18 cellular contexts compared by ENCODE assay signal in the genomic region with DNA sequence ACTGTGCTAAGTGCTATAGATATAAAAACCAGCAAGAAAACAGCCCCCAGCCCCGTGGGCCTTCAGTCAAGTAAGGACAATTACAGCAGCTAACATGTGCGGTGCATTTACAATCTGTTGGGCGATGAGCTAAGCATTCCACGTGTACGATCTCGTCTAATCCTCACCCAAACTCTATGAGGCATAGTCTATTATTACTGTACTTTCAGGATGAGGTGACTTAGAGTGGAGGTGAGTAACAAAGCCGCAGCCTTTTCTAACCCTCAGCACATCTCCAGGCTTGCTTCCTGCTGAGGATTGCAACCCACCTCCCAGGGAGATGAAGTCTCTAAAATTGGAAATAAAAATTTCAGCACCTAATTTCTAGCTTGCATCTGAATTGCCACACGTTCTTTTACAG. TPM values are rescaled to one million over a fixed set of nuclear protein-coding genes. Genes with fewer than 3 reads are reported as not detected.
DNase-seq lines count a peak whose midpoint lies in the region; ATAC-seq and TF ChIP-seq lines count a peak whose summit lies in the region.
"Had no signal": no experiment of that assay in that cellular context is flagged by ENCODE, and none has a peak within 500 bp of the region (broad histone marks: within the 10 kb centered on the region; RNA-seq: fewer than 3 reads in every experiment).

No MANE protein-coding gene starts in this region.

- BruUV-seq in PC-3 (replicated peaks; lab: Mats Ljungman, UMichigan), result no TSS peak

- H4K20me1 ChIP-seq in PC-3 (ENCODE audit: low read length), result no peaks in the 10 kb centered on the region

- peak overlapping the region in 1 of 2 donors; percentile 84 for H3K27ac Mint-ChIP-seq in activated naive CD4-positive, alpha-beta T cell treated with anti-CD3 and anti-CD28 coated beads, Interleukin-2, amount 50 U/mL, for 72 hours
- H3K27ac Mint-ChIP-seq in activated naive CD4-positive, alpha-beta T cell treated with anti-CD3 and anti-CD28 coated beads for 36 hours, result no peak overlapping the region
- H3K27ac Mint-ChIP-seq: B cell; T-helper 2 cell treated with Interferon-gamma antibody and Interleukin-4, amounts not matched to agents 5 μg/mL and 100 μg/mL, for 36 hours had no signal

- no peaks in the 10 kb centered on the region for H3K9me2 ChIP-seq in PC-3 (replicated peaks; ENCODE audit: low read length)

- no peak overlapping the region for H3K4me3 Mint-ChIP-seq in activated naive CD4-positive, alpha-beta T cell treated with anti-CD3 and anti-CD28 coated beads for 36 hours
- H3K4me3 Mint-ChIP-seq: B cell; T-helper 2 cell treated with Interferon-gamma antibody and Interleukin-4, amounts not matched to agents 5 μg/mL and 100 μg/mL, for 36 hours had no signal

- H3K27me3 ChIP-seq in PC-3 (ENCODE audit: low read length), result peaks cover 3% of the 10 kb centered on the region; the same call in 1 of the 2 replicates
- H3K27me3 ChIP-seq: heart right ventricle, testis had no signal

- no peak for DNase-seq in activated naive CD4-positive, alpha-beta T cell treated with anti-CD3 and anti-CD28 coated beads, Interleukin-2, amount 50 U/mL, for 72 hours (ENCODE audit: low spot score in 2 of 2)
- DNase-seq in activated naive CD4-positive, alpha-beta T cell treated with anti-CD3 and anti-CD28 coated beads for 36 hours, result no peak
- DNase-seq in PC-3 (peak; percentile 63), ecto neural progenitor cell (ENCODE audit: low spot score) (peak; percentile 23), NCI-H526 treated with DMSO at 0.1 percent for 48 hours (lab: John Stamatoyannopoulos, UW) (no peak), NCI-H1417 (lab: John Stamatoyannopoulos, UW) (no peak)
- DNase-seq in stimulated activated naive CD8-positive, alpha-beta T cell treated with anti-CD3 and anti-CD28 coated beads, Interleukin-15, Interleukin-2, amounts not matched to agents 100 U/mL and 50 U/mL, for 24 hours, result no peak
- DNase-seq: heart right ventricle, KG1, mesendoderm, NCI-H1092 treated with DMSO at 0.1 percent for 48 hours, NCI-H345 had no signal

- H3K36me3 ChIP-seq in PC-3 (ENCODE audit: low read depth, low read length), result no peaks in the 10 kb centered on the region
- H3K36me3 ChIP-seq: heart right ventricle, SJSA1 had no signal

- POLR2A ChIA-PET in PC-3 (lab: Charles Lee; ENCODE audit: unreplicated experiment), result no interaction called here

- no peak overlapping the region for H3K4me3 ChIP-seq in PC-3 (ENCODE audit: low read length)
- H3K4me3 ChIP-seq: heart right ventricle, SJSA1, testis had no signal

- CTCF ChIA-PET in activated naive CD4-positive, alpha-beta T cell treated with anti-CD3 and anti-CD28 coated beads for 36 hours (lab: Charles Lee), result interaction anchor here (0.7 to 1.3 kb wide), 3 partner anchors 46 to 286 kb away, joined by 3 to 5 read pairs (median 3); no protein-coding TSS in a partner anchor
- CTCF ChIA-PET in PC-3 (lab: Charles Lee), result no interaction called here

- no peaks in the 10 kb centered on the region for H3K27me3 Mint-ChIP-seq in activated naive CD4-positive, alpha-beta T cell treated with anti-CD3 and anti-CD28 coated beads for 36 hours (ENCODE audit: low read depth)
- H3K27me3 Mint-ChIP-seq: B cell had no signal

- intact Hi-C loops in activated naive CD4-positive, alpha-beta T cell treated with anti-CD3 and anti-CD28 coated beads for 36 hours (cut with micrococcal nuclease), result loop anchor here (5.0 kb wide), 2 partner anchors 36 to 216 kb away; a partner anchor contains a TSS
- intact Hi-C loops in PC-3 (cut with micrococcal nuclease), result no loop called here

- H3K4me1 Mint-ChIP-seq in activated naive CD4-positive, alpha-beta T cell treated with anti-CD3 and anti-CD28 coated beads for 36 hours (ENCODE audit: low read depth), result peaks cover 6% of the 10 kb centered on the region

- H3K9me3 ChIP-seq in PC-3 (ENCODE audit: low read length), result no peaks in the 10 kb centered on the region
- H3K9me3 ChIP-seq: heart right ventricle, SJSA1, testis had no signal

- peak overlapping the region; percentile 49; the same call in 1 of the 2 replicates for H2AFZ ChIP-seq in PC-3 (ENCODE audit: low read length)

- no peak for TF ChIP-seq CTCF in PC-3 (conservative IDR thresholded peaks at IDR 0.05; ENCODE audit: low read depth, low read length)

- no peaks in the 10 kb centered on the region for H3K9me3 Mint-ChIP-seq in activated naive CD4-positive, alpha-beta T cell treated with anti-CD3 and anti-CD28 coated beads, Interleukin-2, amount 50 U/mL, for 72 hours
- no peaks in the 10 kb centered on the region for H3K9me3 Mint-ChIP-seq in activated naive CD4-positive, alpha-beta T cell treated with anti-CD3 and anti-CD28 coated beads for 36 hours
- H3K9me3 Mint-ChIP-seq: T-helper 2 cell treated with Interferon-gamma antibody and Interleukin-4, amounts not matched to agents 5 μg/mL and 100 μg/mL, for 36 hours had no signal

- H3K36me3 Mint-ChIP-seq in activated naive CD4-positive, alpha-beta T cell treated with anti-CD3 and anti-CD28 coated beads, Interleukin-2, amount 50 U/mL, for 72 hours, result no peaks in the 10 kb centered on the region
- no peaks in the 10 kb centered on the region for H3K36me3 Mint-ChIP-seq in activated naive CD4-positive, alpha-beta T cell treated with anti-CD3 and anti-CD28 coated beads for 36 hours (ENCODE audit: low read depth)

- no peaks in the 10 kb centered on the region for H3K79me2 ChIP-seq in PC-3 (ENCODE audit: low read length)

- no peaks in the 10 kb centered on the region for H3F3A ChIP-seq in PC-3 (ENCODE audit: low read length, unreplicated experiment)

- peaks cover 9% of the 10 kb centered on the region; the same call in 1 of the 2 replicates for H3K4me1 ChIP-seq in PC-3 (ENCODE audit: insufficient read depth, low read length)
- H3K4me1 ChIP-seq: SJSA1, testis had no signal

- H3K9ac ChIP-seq in PC-3 (ENCODE audit: low read length), result no peak overlapping the region

- peak; percentile 78 to 83 for ATAC-seq in activated naive CD4-positive, alpha-beta T cell treated with anti-CD3 and anti-CD28 coated beads, Interleukin-2, amount 50 U/mL, for 72 hours
- ATAC-seq in PC-3, result peak; percentile 56
- ATAC-seq in stimulated activated naive CD8-positive, alpha-beta T cell treated with anti-CD3 and anti-CD28 coated beads, Interleukin-15, Interleukin-2, amounts not matched to agents 100 U/mL and 50 U/mL, for 24 hours, result peak; percentile 37
- ATAC-seq in HG03159 (IDR thresholded peaks at IDR 0.05; ENCODE audit: unreplicated experiment), result no peak
- ATAC-seq: heart right ventricle had no signal

- H3K4me2 ChIP-seq in PC-3 (ENCODE audit: low read length), result 0 out of 2 replicates have a peak overlapping the region, but pooled peaks have one; percentile 13

- no peak overlapping the region for H3K27ac ChIP-seq in PC-3 (ENCODE audit: low read length)
- H3K27ac ChIP-seq: heart right ventricle, HL-60, SJSA1, testis had no signal

RNA-seq across cellular contexts. Expression of a gene that starts 53.2 kb away (rescaled TPM):
- total RNA-seq in activated naive CD4-positive, alpha-beta T cell treated with anti-CD3 and anti-CD28 coated beads, Interleukin-2, amount 50 U/mL, for 72 hours, result 1 to 10 TPM; 1.5 to 2.5 TPM
- total RNA-seq in activated naive CD4-positive, alpha-beta T cell treated with anti-CD3 and anti-CD28 coated beads for 36 hours, result 1 to 10 TPM; 1.0 to 1.7 TPM
- total RNA-seq in PC-3 (2014; rRNA removed), result 3.6 and 3.9 TPM in 2 replicates

Comparison
In these comparisons a context has a peak if more than half of its experiments do, and no peak if none do; other contexts are left out.
1. DNase-seq: peak in PC-3 (single experiment) and ecto neural progenitor cell (single experiment); none in activated naive CD4-positive, alpha-beta T cell treated with anti-CD3 and anti-CD28 coated beads, Interleukin-2, amount 50 U/mL, for 72 hours (0 of 2), activated naive CD4-positive, alpha-beta T cell treated with anti-CD3 and anti-CD28 coated beads for 36 hours (single experiment), stimulated activated naive CD8-positive, alpha-beta T cell treated with anti-CD3 and anti-CD28 coated beads, Interleukin-15, Interleukin-2, amounts not matched to agents 100 U/mL and 50 U/mL, for 24 hours (single experiment), NCI-H526 treated with DMSO at 0.1 percent for 48 hours (single experiment) and NCI-H1417 (0 of 3).